In the genomic region with DNA sequence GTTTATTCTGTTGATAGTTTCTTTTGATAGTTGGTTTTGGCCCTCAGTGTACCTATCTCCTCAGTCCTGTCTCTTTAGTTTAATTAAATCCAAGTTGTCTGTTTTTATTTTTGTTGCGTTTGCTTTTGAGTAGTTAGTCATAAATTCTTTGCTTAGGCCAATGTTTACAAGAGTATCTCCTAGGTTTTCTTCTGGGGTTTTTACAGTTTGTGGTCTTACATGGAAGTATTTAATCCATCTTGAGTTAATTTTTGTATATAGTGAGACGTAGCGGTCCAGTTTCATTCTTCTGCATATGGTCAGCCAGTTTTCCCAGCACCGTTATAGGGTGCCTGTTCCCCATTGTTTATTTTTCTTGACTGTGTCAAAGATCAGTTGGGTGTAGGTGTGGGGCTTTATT, we compare ENCODE assay signal across 16 cellular contexts.
DNase-seq lines count a peak whose midpoint lies in the region; TF ChIP-seq lines count a peak whose summit lies in the region.
"Had no signal": no experiment of that assay in that cellular context is flagged by ENCODE, and none has a peak within 500 bp of the region (broad histone marks: within the 10 kb centered on the region; RNA-seq: fewer than 3 reads in every experiment).

No MANE protein-coding gene starts in this region.

- H3K4me3 ChIP-seq in adipocyte (ENCODE audit: low read length) (no peak overlapping the region), fibroblast of villous mesenchyme (ENCODE audit: low read depth, low read length) (no peak overlapping the region), breast epithelium (no peak overlapping the region)

- no peak for TF ChIP-seq POLR2A in breast epithelium (IDR thresholded peaks at IDR 0.05)

- H3K36me3 ChIP-seq in adipocyte (ENCODE audit: control insufficient read depth, insufficient read depth, low read length, severe bottlenecking) (no peaks in the 10 kb centered on the region), breast epithelium (no peaks in the 10 kb centered on the region)

- no peak overlapping the region for H3K9ac ChIP-seq in adipocyte (ENCODE audit: low read length)

- DNase-seq in AG09319 (ENCODE audit: extremely low read depth, low read depth): peak; percentile 22
- DNase-seq in HFFc6: no peak
- peak; percentile 6 for DNase-seq in adipocyte (ENCODE audit: low read depth)
- DNase-seq in fibroblast of villous mesenchyme (ENCODE audit: low read depth): peak; percentile 61
- no peak for DNase-seq in SW480 (ENCODE audit: low spot score)
- DNase-seq in breast epithelium (ENCODE audit: low spot score in 2 of 2): no peak
- no peak for DNase-seq in NCI-H526 (lab: John Stamatoyannopoulos, UW)
- DNase-seq in GM20000 (ENCODE audit: low spot score): no peak
- DNase-seq: CD8-positive, alpha-beta memory T cell; H7; NCI-H1048; NCI-H1694; NCI-H345; NCI-H69 had no signal

- intact Hi-C loops in breast epithelium (cut with DNase I; ENCODE audit: low total_unique reads): no loop called here

- H3K4me1 ChIP-seq in adipocyte (ENCODE audit: control insufficient read depth, insufficient read depth, low read length) (no peaks in the 10 kb centered on the region), breast epithelium (no peaks in the 10 kb centered on the region)

- H3K27ac Mint-ChIP-seq in HFFc6: 0 out of 2 replicates have a peak overlapping the region, but pooled peaks have one; percentile 16
- H3K27ac Mint-ChIP-seq: B cell; CD8-positive, alpha-beta memory T cell; IgD-negative memory B cell had no signal

- H3K27me3 ChIP-seq in adipocyte (replicated peaks; ENCODE audit: control insufficient read depth, insufficient read depth, low read length) (no peaks in the 10 kb centered on the region), breast epithelium (no peaks in the 10 kb centered on the region)

- no peaks in the 10 kb centered on the region; the same call in 1 of the 2 replicates for H3K27me3 Mint-ChIP-seq in HFFc6 (ENCODE audit: insufficient read depth)
- H3K27me3 Mint-ChIP-seq: B cell, IgD-negative memory B cell had no signal

- no peak overlapping the region for H3K4me3 Mint-ChIP-seq in HFFc6
- H3K4me3 Mint-ChIP-seq: B cell; CD8-positive, alpha-beta memory T cell had no signal

- no peak overlapping the region for H3K27ac ChIP-seq in breast epithelium

- 0 out of 2 replicates have a peak, but pooled peaks cover 3% of the 10 kb centered on the region for H3K36me3 Mint-ChIP-seq in HFFc6 (ENCODE audit: low read depth)

- no peaks in the 10 kb centered on the region for H3K9me3 Mint-ChIP-seq in HFFc6
- H3K9me3 Mint-ChIP-seq: CD8-positive, alpha-beta memory T cell; IgD-negative memory B cell had no signal

- no peaks in the 10 kb centered on the region for H3K9me3 ChIP-seq in adipocyte (ENCODE audit: control insufficient read depth, low read length)
- no peaks in the 10 kb centered on the region for H3K9me3 ChIP-seq in breast epithelium

- TF ChIP-seq CTCF in AG09319 (IDR thresholded peaks at IDR 0.05; ENCODE audit: low read depth, low read length) (no peak), HFFc6 (IDR thresholded peaks at IDR 0.05) (no peak), fibroblast of villous mesenchyme (IDR thresholded peaks at IDR 0.05; ENCODE audit: insufficient read depth, low read depth, low read length) (no peak), breast epithelium (IDR thresholded peaks at IDR 0.05) (no peak), GM20000 (IDR thresholded peaks at IDR 0.05; ENCODE audit: extremely low read depth, missing control alignments) (no peak)

- peaks cover 10% of the 10 kb centered on the region for H3K4me1 Mint-ChIP-seq in HFFc6 (ENCODE audit: low read depth)

Comparison
In these comparisons a context has a peak if more than half of its experiments do, and no peak if none do; other contexts are left out.
1. DNase-seq: peak in AG09319 (single experiment), adipocyte (single experiment) and fibroblast of villous mesenchyme (single experiment); none in HFFc6 (single experiment), SW480 (single experiment), breast epithelium (0 of 2), NCI-H526 (0 of 2) and GM20000 (single experiment).